In genomic region chr16:52439750-52440149, GRCh38 we compare ENCODE assay signal across 20 cellular contexts.
DNase-seq lines count a peak whose midpoint lies in the region; ATAC-seq, FAIRE-seq and TF ChIP-seq lines count a peak whose summit lies in the region.
"Had no signal": no experiment of that assay in that cellular context is flagged by ENCODE, and none has a peak within 500 bp of the region (broad histone marks: within the 10 kb centered on the region; RNA-seq: fewer than 3 reads in every experiment).

No MANE protein-coding gene starts in this region.

- no peak overlapping the region for H4K5ac ChIP-seq in IMR-90 (ENCODE audit: low read depth, low read length)

- peaks cover 54% of the 10 kb centered on the region for H3K4me1 Mint-ChIP-seq in brain
- H3K4me1 Mint-ChIP-seq: CD4-positive, alpha-beta memory T cell had no signal

- no peak for FAIRE-seq in A549 (lab: Jason Lieb, UNC)
- FAIRE-seq: GM12891, GM18507, H54 had no signal

- in situ Hi-C loops in IMR-90 (cut with MboI; ENCODE audit: low sequenced_read_pairs): no loop called here

- TF ChIP-seq CTCF in A549 (IDR thresholded peaks at IDR 0.05): no peak
- TF ChIP-seq CTCF in IMR-90 (conservative IDR thresholded peaks at IDR 0.05; ENCODE audit: low read depth, low read length): no peak
- TF ChIP-seq CTCF in brain (conservative IDR thresholded peaks at IDR 0.05): no peak

- H2BK120ac ChIP-seq in IMR-90 (ENCODE audit: low read depth, low read length) (no peak overlapping the region), neuronal stem cell (ENCODE audit: low read depth, low read length) (no peak overlapping the region), mesenchymal stem cell (ENCODE audit: low read depth, low read length) (no peak overlapping the region)

- TF ChIP-seq RAD21 in A549 (conservative IDR thresholded peaks at IDR 0.05 in 1 of 2, IDR thresholded peaks at IDR 0.05 in 1 of 2) (no peak), IMR-90 (IDR thresholded peaks at IDR 0.05; ENCODE audit: low read length) (no peak)

- peaks cover 55% of the 10 kb centered on the region for H3K36me3 Mint-ChIP-seq in brain
- H3K36me3 Mint-ChIP-seq: CD4-positive, alpha-beta memory T cell had no signal

- H3K27me3 Mint-ChIP-seq in brain: no peaks in the 10 kb centered on the region
- H3K27me3 Mint-ChIP-seq: CD4-positive, alpha-beta memory T cell had no signal

- dilution Hi-C loops in IMR-90 (cut with HindIII; ENCODE audit: low sequenced_read_pairs, unreplicated experiment): no loop called here

- H3K9me3 Mint-ChIP-seq in brain: peaks cover 0 to 9% (median 7%) of the 10 kb centered on the region in 5 experiments

- H2BK12ac ChIP-seq in neuronal stem cell (ENCODE audit: low read length) (no peak overlapping the region), mesenchymal stem cell (ENCODE audit: low read length in 2 of 2) (no peak overlapping the region)

- H3K4me1 ChIP-seq in A549: no peaks in the 10 kb centered on the region
- H3K4me1 ChIP-seq in IMR-90 (ENCODE audit: control insufficient read depth, insufficient read depth, low read length): no peaks in the 10 kb centered on the region
- peaks cover 7 to 16% of the 10 kb centered on the region in 2 donors for H3K4me1 ChIP-seq in neuronal stem cell (ENCODE audit: control insufficient read depth in 2 of 2, insufficient read depth in 1 of 2, low read depth in 1 of 2, low read length in 2 of 2)
- no peaks in the 10 kb centered on the region for H3K4me1 ChIP-seq in mesenchymal stem cell (ENCODE audit: control insufficient read depth, insufficient read depth, low read depth, low read length)

- H3K4me3 ChIP-seq in A549: no peak overlapping the region
- H3K4me3 ChIP-seq in IMR-90 (ENCODE audit: insufficient read depth, low read depth, low read length): no peak overlapping the region
- no peak overlapping the region for H3K4me3 ChIP-seq in neuronal stem cell (ENCODE audit: low read length in 2 of 2)
- no peak overlapping the region for H3K4me3 ChIP-seq in mesenchymal stem cell (ENCODE audit: insufficient read depth in 1 of 2, low read depth in 1 of 2, low read length in 2 of 2)
- H3K4me3 ChIP-seq: HAP-1 had no signal

- H3K9me1 ChIP-seq in IMR-90 (ENCODE audit: insufficient read depth, low read length): no peaks in the 10 kb centered on the region

- H3K27me3 ChIP-seq in IMR-90 (ENCODE audit: control insufficient read depth, insufficient read depth, low read length) (no peaks in the 10 kb centered on the region), neuronal stem cell (ENCODE audit: control insufficient read depth in 3 of 3, insufficient read depth in 3 of 3, low read depth in 1 of 3, low read length in 3 of 3) (no peaks in the 10 kb centered on the region), mesenchymal stem cell (ENCODE audit: control insufficient read depth in 1 of 2, insufficient read depth in 1 of 2, low read length in 2 of 2) (no peaks in the 10 kb centered on the region)

- H4K91ac ChIP-seq in IMR-90 (ENCODE audit: insufficient read depth, low read depth, low read length) (no peak overlapping the region), neuronal stem cell (ENCODE audit: low read depth, low read length, poor library complexity) (no peak overlapping the region), mesenchymal stem cell (ENCODE audit: low read length) (no peak overlapping the region)

- H3K9ac ChIP-seq in IMR-90 (ENCODE audit: low read depth, low read length) (no peak overlapping the region), neuronal stem cell (ENCODE audit: low read depth, low read length, poor library complexity) (peak overlapping the region; percentile 64), mesenchymal stem cell (ENCODE audit: low read length) (no peak overlapping the region)

- 64% methylated on average over 5 of the region's 5 CpGs for WGBS in A549 (ENCODE audit: missing lambda C conversion rate)
- whole genome bisulfite sequencing in IMR-90 (ENCODE audit: extremely low coverage in 2 of 2, insufficient read length in 1 of 2), 2 experiments: no CpG with 5 or more reads among the region's 5 CpGs
- WGBS in neuronal stem cell (ENCODE audit: extremely low coverage in 2 of 2, insufficient read length in 2 of 2, insufficient replicate concordance in 1 of 2), 2 donors: no CpG with 5 or more reads among the region's 5 CpGs
- WGBS in mesenchymal stem cell: 92% methylated on average over 2 of the region's 5 CpGs

- no peaks in the 10 kb centered on the region for H3K36me3 ChIP-seq in IMR-90 (ENCODE audit: control insufficient read depth, insufficient read depth, low read length)
- H3K36me3 ChIP-seq in neuronal stem cell (replicated peaks in 1 of 2; ENCODE audit: control insufficient read depth in 2 of 2, insufficient read depth in 2 of 2, low read length in 2 of 2): peaks cover 25 to 78% of the 10 kb centered on the region in 2 donors
- H3K36me3 ChIP-seq in mesenchymal stem cell (ENCODE audit: control insufficient read depth in 1 of 2, insufficient read depth in 2 of 2, low read depth in 1 of 2, low read length in 2 of 2): peaks cover 0 to 4% of the 10 kb centered on the region in 2 experiments
- H3K36me3 ChIP-seq: HAP-1 had no signal

- H3K4ac ChIP-seq in IMR-90 (ENCODE audit: low read depth, low read length) (no peak overlapping the region), neuronal stem cell (ENCODE audit: low read length) (no peak overlapping the region), mesenchymal stem cell (ENCODE audit: low read depth in 1 of 2, low read length in 2 of 2) (no peak overlapping the region)

- H3K14ac ChIP-seq in IMR-90 (replicated peaks; ENCODE audit: low read depth, low read length) (no peak overlapping the region), neuronal stem cell (ENCODE audit: low read length) (no peak overlapping the region), mesenchymal stem cell (ENCODE audit: low read length in 2 of 2) (no peak overlapping the region)

- no peak overlapping the region for H2BK20ac ChIP-seq in IMR-90 (ENCODE audit: low read depth, low read length)

- H2AK5ac ChIP-seq in IMR-90 (ENCODE audit: low read depth, low read length) (no peak overlapping the region), neuronal stem cell (ENCODE audit: low read depth, low read length) (no peak overlapping the region), mesenchymal stem cell (ENCODE audit: low read length, severe bottlenecking) (no peak overlapping the region)

- no peak overlapping the region for H3K4me3 Mint-ChIP-seq in brain
- H3K4me3 Mint-ChIP-seq: CD4-positive, alpha-beta memory T cell; HFFc6 had no signal

- H3K23ac ChIP-seq in IMR-90 (ENCODE audit: low read depth, low read length) (no peak overlapping the region), neuronal stem cell (ENCODE audit: low read depth, low read length, poor library complexity) (peak overlapping the region; percentile 29), mesenchymal stem cell (ENCODE audit: low read length in 2 of 2) (no peak overlapping the region)

- H3K27ac ChIP-seq in A549 (no peak overlapping the region), IMR-90 (ENCODE audit: insufficient read depth, low read length) (no peak overlapping the region), neuronal stem cell (replicated peaks; ENCODE audit: low read length) (peak overlapping the region; percentile 50), mesenchymal stem cell (ENCODE audit: low read length, poor library complexity, severe bottlenecking) (no peak overlapping the region)

- no peaks in the 10 kb centered on the region for H4K20me1 ChIP-seq in IMR-90 (ENCODE audit: insufficient read depth, low read length)

- TF ChIP-seq POLR2A in A549 (IDR thresholded peaks at IDR 0.05; ENCODE audit: low read length) (no peak), IMR-90 (IDR thresholded peaks at IDR 0.05; ENCODE audit: low read depth, low read length) (no peak)

- POLR2A ChIA-PET in A549 (lab: Yijun Ruan, JAX): no interaction called here
- POLR2A ChIA-PET in IMR-90 (lab: Charles Lee; ENCODE audit: unreplicated experiment): no interaction called here

- no peak overlapping the region for H4K8ac ChIP-seq in IMR-90 (ENCODE audit: low read depth in 2 of 2, low read length in 2 of 2)
- H4K8ac ChIP-seq in neuronal stem cell (ENCODE audit: low read depth, low read length): no peak overlapping the region
- no peak overlapping the region for H4K8ac ChIP-seq in mesenchymal stem cell (ENCODE audit: low read length)

- TF ChIP-seq EP300 in A549 (IDR thresholded peaks at IDR 0.05): no peak

- intact Hi-C loops in IMR-90 (cut with micrococcal nuclease): no loop called here

- H3K4me2 ChIP-seq in A549 (no peak overlapping the region), IMR-90 (ENCODE audit: low read depth, low read length) (no peak overlapping the region), neuronal stem cell (ENCODE audit: insufficient read depth, low read length, poor library complexity, severe bottlenecking) (no peak overlapping the region), mesenchymal stem cell (ENCODE audit: low read length, poor library complexity, severe bottlenecking) (no peak overlapping the region)

- no peak overlapping the region for H2AK9ac ChIP-seq in IMR-90 (replicated peaks; ENCODE audit: low read depth, low read length, poor library complexity)

- H2BK15ac ChIP-seq in IMR-90 (ENCODE audit: low read depth, low read length) (no peak overlapping the region), neuronal stem cell (ENCODE audit: low read length) (no peak overlapping the region), mesenchymal stem cell (ENCODE audit: low read depth, poor library complexity, severe bottlenecking) (no peak overlapping the region)

- H2AFZ ChIP-seq in IMR-90 (replicated peaks; ENCODE audit: low read length, poor library complexity): no peak overlapping the region
- no peak overlapping the region for H2AFZ ChIP-seq in neuronal stem cell (ENCODE audit: low read length)
- no peak overlapping the region for H2AFZ ChIP-seq in mesenchymal stem cell (ENCODE audit: low read depth, low read length)

- H3K79me1 ChIP-seq in IMR-90 (ENCODE audit: low read depth in 1 of 2, low read length in 2 of 2) (no peaks in the 10 kb centered on the region), neuronal stem cell (ENCODE audit: low read depth, low read length) (peaks cover 3% of the 10 kb centered on the region), mesenchymal stem cell (replicated peaks; ENCODE audit: low read length, poor library complexity, severe bottlenecking) (no peaks in the 10 kb centered on the region)

- no peak for DNase-seq in A549 (ENCODE audit: low read depth in 1 of 2, low spot score in 1 of 2)
- DNase-seq in IMR-90: no peak
- DNase-seq in neuronal stem cell (ENCODE audit: low spot score): no peak
- no peak for DNase-seq in RKO (ENCODE audit: low spot score)
- DNase-seq in mesenchymal stem cell: no peak
- no peak for DNase-seq in SIG-M5 (lab: John Stamatoyannopoulos, UW)
- DNase-seq: 8988T; C1 segment of cervical spinal cord; Calu3; CD4-positive, alpha-beta memory T cell; COR-L47; DMS79 treated with DMSO at 0.1 percent for 48 hours; GF-D8; GOT3; HFFc6 had no signal

- H3K18ac ChIP-seq in IMR-90 (ENCODE audit: low read depth, low read length) (no peak overlapping the region), neuronal stem cell (ENCODE audit: low read length) (no peak overlapping the region), mesenchymal stem cell (ENCODE audit: low read depth in 1 of 2, low read length in 2 of 2) (no peak overlapping the region)

- H2BK5ac ChIP-seq in IMR-90 (ENCODE audit: low read depth, low read length, poor library complexity, severe bottlenecking): no peak overlapping the region
- no peak overlapping the region for H2BK5ac ChIP-seq in neuronal stem cell (ENCODE audit: low read length)
- no peak overlapping the region for H2BK5ac ChIP-seq in mesenchymal stem cell (ENCODE audit: low read depth, low read length, poor library complexity, severe bottlenecking)

- peak overlapping the region in 4 of 5 experiments; percentile 2 to 76 (median 40) for H3K27ac Mint-ChIP-seq in brain
- H3K27ac Mint-ChIP-seq: CD4-positive, alpha-beta memory T cell; HFFc6 had no signal

- H3K9me3 ChIP-seq in A549 (no peaks in the 10 kb centered on the region), IMR-90 (ENCODE audit: control insufficient read depth, insufficient read depth, low read length) (peaks cover 4% of the 10 kb centered on the region), neuronal stem cell (replicated peaks in 1 of 2; ENCODE audit: control insufficient read depth in 2 of 2, insufficient read depth in 1 of 2, low read depth in 1 of 2, low read length in 2 of 2) (peaks cover 4 to 11% of the 10 kb centered on the region in 2 donors), mesenchymal stem cell (ENCODE audit: control insufficient read depth, low read length) (no peaks in the 10 kb centered on the region)
- H3K9me3 ChIP-seq: HAP-1 had no signal

- CTCF ChIA-PET in A549 (lab: Yijun Ruan, JAX): no interaction called here
- CTCF ChIA-PET in IMR-90 (lab: Yijun Ruan, JAX): no interaction called here

- H3K56ac ChIP-seq in IMR-90 (ENCODE audit: extremely low read depth, insufficient read depth, low read length): no peak overlapping the region

- no TSS peak for BruUV-seq in IMR-90 (replicated peaks; lab: Mats Ljungman, UMichigan)

- ATAC-seq in A549 (no peak), IMR-90 (ENCODE audit: low read depth) (no peak)
